In genomic region chr18:69599377-69599776, GRCh38 we compare ENCODE assay signal across 27 cellular contexts.
DNase-seq lines count a peak whose midpoint lies in the region; ATAC-seq lines count a peak whose summit lies in the region.
"Had no signal": no experiment of that assay in that cellular context is flagged by ENCODE, and none has a peak within 500 bp of the region (broad histone marks: within the 10 kb centered on the region; RNA-seq: fewer than 3 reads in every experiment).

No MANE protein-coding gene starts in this region.

- DNase-seq in COLO668 (lab: John Stamatoyannopoulos, UW; ENCODE audit: unreplicated experiment) (peak; percentile 89), NCI-H1092 (lab: John Stamatoyannopoulos, UW) (peak; percentile 14), NCI-H2081 (lab: John Stamatoyannopoulos, UW) (peak; percentile 35 to 86), NCI-H69 (lab: John Stamatoyannopoulos, UW) (peak; percentile 73), NCI-H526 treated with DMSO at 0.1 percent for 48 hours (lab: John Stamatoyannopoulos, UW) (no peak), globus pallidus (ENCODE audit: low spot score) (no peak), cerebellar cortex (ENCODE audit: low spot score) (no peak)
- DNase-seq: activated CD4-positive, alpha-beta T cell treated with anti-CD3 and anti-CD28 coated beads, Interleukin-2, amount 10 ng/mL, durations not matched to agents 7 days and 5 days; activated gamma-delta T cell treated with Interleukin-2 at 50 U/mL for 16 hours; activated naive CD8-positive, alpha-beta T cell treated with anti-CD3 and anti-CD28 coated beads, Interleukin-2, amount 10 ng/mL, durations not matched to agents 7 days and 5 days; activated T-cell treated with anti-CD3 and anti-CD28 coated beads, Interleukin-2, amount 50 U/mL, for 4 hours; colonic mucosa; effector CD4-positive, alpha-beta T cell; H7; immature natural killer cell; left cardiac atrium; MG63; naive thymus-derived CD8-positive, alpha-beta T cell; NCI-H2029; right cardiac atrium; SK-N-SH; stimulated activated CD4-positive, alpha-beta T cell treated with anti-CD3 and anti-CD28 coated beads, Interleukin-2, amount 100 ng/mL, for 24 hours; stimulated activated naive CD8-positive, alpha-beta T cell treated with anti-CD3 and anti-CD28 coated beads, Interleukin-15, Interleukin-2, amounts not matched to agents 100 U/mL and 50 U/mL, for 24 hours; testis had no signal

- ATAC-seq in GM19324 (IDR thresholded peaks at IDR 0.05; ENCODE audit: low FRiP score, unreplicated experiment) = no peak
- ATAC-seq: activated T-cell treated with anti-CD3 and anti-CD28 coated beads, Interleukin-2, amount 50 U/mL, for 4 hours; GM12878; left cardiac atrium; naive thymus-derived CD8-positive, alpha-beta T cell; right cardiac atrium; stimulated activated naive CD8-positive, alpha-beta T cell treated with anti-CD3 and anti-CD28 coated beads, Interleukin-15, Interleukin-2, amounts not matched to agents 100 U/mL and 50 U/mL, for 24 hours; WTC11 had no signal

Comparison
In these comparisons a context has a peak if more than half of its experiments do, and no peak if none do; other contexts are left out.
1. DNase-seq: peak in COLO668 (single experiment), NCI-H1092 (single experiment), NCI-H2081 (2 of 2) and NCI-H69 (single experiment); none in NCI-H526 treated with DMSO at 0.1 percent for 48 hours (single experiment), globus pallidus (single experiment) and cerebellar cortex (single experiment).